Comparison of ENCODE assay signal across 26 cellular contexts in genomic region chr7:133744451-133744850, GRCh38.
"Had no signal": no experiment of that assay in that cellular context is flagged by ENCODE, and none has a peak within 500 bp of the region (broad histone marks: within the 10 kb centered on the region; RNA-seq: fewer than 3 reads in every experiment).

No MANE protein-coding gene starts in this region.

- H3K27me3 ChIP-seq: esophagus squamous epithelium, gastrocnemius medialis, heart right ventricle, left lung had no signal

- H3K4me3 Mint-ChIP-seq: dendritic cell treated with granulocyte-macrophage colony-stimulating factor and Interleukin-4, amounts not matched to agents 40 ng/mL and 50 ng/mL, for 4 days; effector memory CD8-positive, alpha-beta T cell; endodermal cell; mesothelial cell of epicardium; naive B cell had no signal

- FAIRE-seq: endometrium, islet of Langerhans, keratinocyte had no signal

- H3K36me3 Mint-ChIP-seq: mesothelial cell of epicardium, naive B cell had no signal

- H3K27ac Mint-ChIP-seq: dendritic cell treated with granulocyte-macrophage colony-stimulating factor and Interleukin-4, amounts not matched to agents 40 ng/mL and 50 ng/mL, for 4 days; effector memory CD8-positive, alpha-beta T cell; endodermal cell; mesothelial cell of epicardium had no signal

- H3K27me3 Mint-ChIP-seq: dendritic cell treated with granulocyte-macrophage colony-stimulating factor and Interleukin-4, amounts not matched to agents 40 ng/mL and 50 ng/mL, for 4 days; effector memory CD8-positive, alpha-beta T cell; naive B cell had no signal

- H3K9me3 Mint-ChIP-seq: dendritic cell treated with granulocyte-macrophage colony-stimulating factor and Interleukin-4, amounts not matched to agents 40 ng/mL and 50 ng/mL, for 4 days; effector memory CD8-positive, alpha-beta T cell; endodermal cell; mesothelial cell of epicardium; naive B cell had no signal

- DNase-seq: cortex of kidney; effector CD8-positive, alpha-beta T cell; effector memory CD8-positive, alpha-beta T cell; endodermal cell; erythroblast; esophagus squamous epithelium; foreskin fibroblast; foreskin melanocyte; gastrocnemius medialis; glutamatergic neuron; head of caudate nucleus; heart right ventricle; hippocampal formation; left cardiac atrium; left lung; left ventricle myocardium superior; lower lobe of right lung; mesenchymal stem cell; mucosa of descending colon; naive B cell had no signal

- ATAC-seq: effector memory CD8-positive, alpha-beta T cell; esophagus mucosa; gastrocnemius medialis; heart right ventricle; left cardiac atrium; left lung; left ventricle myocardium superior; lower lobe of right lung; mucosa of descending colon had no signal

- H3K4me3 ChIP-seq: esophagus squamous epithelium, gastrocnemius medialis, heart right ventricle, left lung, lower lobe of right lung, mucosa of descending colon had no signal

- H3K36me3 ChIP-seq: esophagus squamous epithelium, gastrocnemius medialis, heart right ventricle, left lung, lower lobe of right lung had no signal
